ENCODE assay signal across 8 cellular contexts in genomic region chr14:102524451-102525212, GRCh38. TPM values are rescaled to one million over a fixed set of nuclear protein-coding genes. Genes with fewer than 3 reads are reported as not detected.
DNase-seq lines count a peak whose midpoint lies in the region; ATAC-seq and TF ChIP-seq lines count a peak whose summit lies in the region.

No MANE protein-coding gene starts in this region.

- peak; percentile 97 for ATAC-seq in GM21529 (IDR thresholded peaks at IDR 0.05; ENCODE audit: unreplicated experiment)

- TF ChIP-seq CTCF in esophagus muscularis mucosa (IDR thresholded peaks at IDR 0.05) = peak in 2 of 3 experiments; percentile 99

- no peak for TF ChIP-seq EP300 in esophagus muscularis mucosa (IDR thresholded peaks at IDR 0.05)

- peak overlapping the region; percentile 66 to 91 (median 87) for H3K27ac Mint-ChIP-seq in IgD-negative memory B cell
- H3K27ac Mint-ChIP-seq in activated T-cell treated with anti-CD3 and anti-CD28 coated beads, Interleukin-2, amount 50 U/mL, for 24 hours = peak overlapping the region; percentile 85

- H3K27ac ChIP-seq in esophagus muscularis mucosa (replicated peaks in 1 of 4) (peak overlapping the region; percentile 76 to 88 (median 85)), muscle layer of duodenum (ENCODE audit: low read length) (peak overlapping the region; percentile 90)

- H3K27me3 ChIP-seq in esophagus muscularis mucosa (no peaks in the 10 kb centered on the region), muscle layer of duodenum (ENCODE audit: low read depth, low read length) (no peaks in the 10 kb centered on the region)

- peak overlapping the region; percentile 62 to 78 (median 71) for H3K4me3 ChIP-seq in esophagus muscularis mucosa
- peak overlapping the region; percentile 84 to 86 for H3K4me3 ChIP-seq in muscle layer of duodenum (ENCODE audit: low read depth in 1 of 2, low read length in 2 of 2)

- intact Hi-C loops in esophagus muscularis mucosa (cut with DNase I) = loop anchor here (5.0 to 10.0 kb wide), 4 partner anchors 68 to 393 kb away; partner anchors contain the start of gene RCOR1

- peaks cover 11 to 25% (median 20%) of the 10 kb centered on the region in 3 donors for H3K4me1 Mint-ChIP-seq in IgD-negative memory B cell
- peaks cover 34% of the 10 kb centered on the region for H3K4me1 Mint-ChIP-seq in activated T-cell treated with anti-CD3 and anti-CD28 coated beads, Interleukin-2, amount 50 U/mL, for 24 hours (ENCODE audit: low read depth)

- WGBS in esophagus muscularis mucosa = 0% methylated on average over 12 of the region's 32 CpGs

- no peaks in the 10 kb centered on the region for H3K9me3 ChIP-seq in esophagus muscularis mucosa
- no peaks in the 10 kb centered on the region for H3K9me3 ChIP-seq in muscle layer of duodenum (ENCODE audit: control insufficient read depth in 1 of 2, low read length in 2 of 2)

- H3K4me3 Mint-ChIP-seq in IgD-negative memory B cell = peak overlapping the region; percentile 83 to 98 (median 90)
- peak overlapping the region; percentile 75 for H3K4me3 Mint-ChIP-seq in activated T-cell treated with anti-CD3 and anti-CD28 coated beads, Interleukin-2, amount 50 U/mL, for 24 hours

- peak; percentile 61 for DNase-seq in DMS153 treated with DMSO at 0.1 percent for 48 hours (lab: John Stamatoyannopoulos, UW; ENCODE audit: unreplicated experiment)
- peak; percentile 96 for DNase-seq in OCI-M2 (lab: John Stamatoyannopoulos, UW; ENCODE audit: unreplicated experiment)
- DNase-seq in activated T-cell treated with anti-CD3 and anti-CD28 coated beads, Interleukin-2, amount 50 U/mL, for 24 hours = peak; percentile 98
- DNase-seq in esophagus muscularis mucosa (ENCODE audit: extremely low spot score) = peak; percentile 99
- peak; percentile 75 to 80 for DNase-seq in stimulated activated CD8-positive, alpha-beta memory T cell treated with anti-CD3 and anti-CD28 coated beads, Interleukin-7, amount 100 ng/mL, for 4 hours (ENCODE audit: low read depth in 2 of 2)

- no peaks in the 10 kb centered on the region for H3K36me3 ChIP-seq in esophagus muscularis mucosa
- no peaks in the 10 kb centered on the region for H3K36me3 ChIP-seq in muscle layer of duodenum (ENCODE audit: control insufficient read depth in 1 of 2, insufficient read depth in 2 of 2, low read length in 2 of 2)

- H3K9me3 Mint-ChIP-seq in IgD-negative memory B cell = no peaks in the 10 kb centered on the region
- no peaks in the 10 kb centered on the region for H3K9me3 Mint-ChIP-seq in activated T-cell treated with anti-CD3 and anti-CD28 coated beads, Interleukin-2, amount 50 U/mL, for 24 hours

- H3K4me1 ChIP-seq in esophagus muscularis mucosa (peaks cover 13 to 23% (median 20%) of the 10 kb centered on the region in 4 donors), muscle layer of duodenum (ENCODE audit: control insufficient read depth in 1 of 2, insufficient read depth in 2 of 2, low read length in 2 of 2) (peaks cover 0 to 11% of the 10 kb centered on the region in 2 donors)

- H3K27me3 Mint-ChIP-seq in IgD-negative memory B cell = no peaks in the 10 kb centered on the region
- H3K27me3 Mint-ChIP-seq in activated T-cell treated with anti-CD3 and anti-CD28 coated beads, Interleukin-2, amount 50 U/mL, for 24 hours = no peaks in the 10 kb centered on the region

- no peaks in the 10 kb centered on the region for H3K36me3 Mint-ChIP-seq in IgD-negative memory B cell
- H3K36me3 Mint-ChIP-seq in activated T-cell treated with anti-CD3 and anti-CD28 coated beads, Interleukin-2, amount 50 U/mL, for 24 hours (ENCODE audit: low read depth) = no peaks in the 10 kb centered on the region

- TF ChIP-seq POLR2A in esophagus muscularis mucosa (IDR thresholded peaks at IDR 0.05; ENCODE audit: low read depth) = no peak

RNA-seq across cellular contexts. Expression of gene ANKRD9, which starts 15.1 kb away (rescaled TPM):
- polyA plus RNA-seq in IgD-negative memory B cell = 0.93 TPM
- 10 to 100 TPM; 33.2 to 74.0 (median 54.2) TPM for total RNA-seq in esophagus muscularis mucosa

Comparison
In these comparisons a context has a peak if more than half of its experiments do, and no peak if none do; other contexts are left out.
1. Peak in every context shown above with its lines: DNase-seq, ATAC-seq, H3K4me3 ChIP-seq and H3K27ac ChIP-seq.